ENCODE assay signal across 12 cellular contexts in the genomic region with DNA sequence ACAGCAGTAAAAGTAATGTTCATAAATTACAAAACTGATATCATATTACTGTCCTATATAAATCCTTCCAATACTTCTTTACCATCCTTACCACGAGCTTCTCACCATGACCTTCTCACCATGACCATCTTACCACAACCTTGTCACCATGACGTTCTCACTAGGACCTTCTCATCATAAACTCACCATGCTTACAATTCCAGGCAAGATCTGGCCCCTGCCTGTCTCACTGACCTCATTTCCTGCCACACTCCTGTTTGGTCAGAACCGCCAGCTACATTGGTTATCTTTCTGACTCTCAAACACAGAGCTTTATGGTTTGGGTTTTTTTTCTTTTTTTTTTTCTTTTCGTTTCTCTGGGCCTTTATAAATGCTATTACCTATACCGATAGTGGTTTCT.
DNase-seq lines count a peak whose midpoint lies in the region; ATAC-seq, FAIRE-seq and TF ChIP-seq lines count a peak whose summit lies in the region.
"Had no signal": no experiment of that assay in that cellular context is flagged by ENCODE, and none has a peak within 500 bp of the region (broad histone marks: within the 10 kb centered on the region; RNA-seq: fewer than 3 reads in every experiment).

No MANE protein-coding gene starts in this region.

- H3K27ac Mint-ChIP-seq in activated T-cell treated with anti-CD3 and anti-CD28 coated beads, Interleukin-2, amount 50 U/mL, for 72 hours = peak overlapping the region; percentile 76

- H4K20me1 ChIP-seq in IMR-90 (ENCODE audit: insufficient read depth, low read length) = no peaks in the 10 kb centered on the region

- no peak overlapping the region for H3K9ac ChIP-seq in IMR-90 (ENCODE audit: low read depth, low read length)

- H3K27ac ChIP-seq in IMR-90 (ENCODE audit: insufficient read depth, low read length) = no peak overlapping the region

- no TSS peak for BruUV-seq in IMR-90 (replicated peaks; lab: Mats Ljungman, UMichigan)

- H2AK5ac ChIP-seq in IMR-90 (ENCODE audit: low read depth, low read length) = no peak overlapping the region

- no peak overlapping the region for H2BK5ac ChIP-seq in IMR-90 (ENCODE audit: low read depth, low read length, poor library complexity, severe bottlenecking)

- no peaks in the 10 kb centered on the region for H3K36me3 ChIP-seq in IMR-90 (ENCODE audit: control insufficient read depth, insufficient read depth, low read length)

- H2BK20ac ChIP-seq in IMR-90 (ENCODE audit: low read depth, low read length) = no peak overlapping the region

- POLR2A ChIA-PET in IMR-90 (lab: Charles Lee; ENCODE audit: unreplicated experiment) = no interaction called here

- peaks cover 22 to 23% of the 10 kb centered on the region in 2 donors for H3K9me3 Mint-ChIP-seq in activated T-cell treated with anti-CD3 and anti-CD28 coated beads, Interleukin-2, amount 50 U/mL, for 72 hours

- peaks cover 29 to 73% of the 10 kb centered on the region in 2 donors for H3K36me3 Mint-ChIP-seq in activated T-cell treated with anti-CD3 and anti-CD28 coated beads, Interleukin-2, amount 50 U/mL, for 72 hours (ENCODE audit: insufficient read depth in 2 of 2)

- no peak overlapping the region for H3K56ac ChIP-seq in IMR-90 (ENCODE audit: extremely low read depth, insufficient read depth, low read length)

- TF ChIP-seq CTCF in IMR-90 (conservative IDR thresholded peaks at IDR 0.05; ENCODE audit: low read depth, low read length) = no peak

- H3K18ac ChIP-seq in IMR-90 (ENCODE audit: low read depth, low read length) = no peak overlapping the region

- no peak overlapping the region for H3K14ac ChIP-seq in IMR-90 (replicated peaks; ENCODE audit: low read depth, low read length)

- no peak for ATAC-seq in IMR-90 (ENCODE audit: low read depth)
- ATAC-seq in activated T-cell treated with anti-CD3 and anti-CD28 coated beads, Interleukin-2, amount 50 U/mL, for 72 hours (replicated peaks in 1 of 2) = peak; percentile 85 to 89
- peak; percentile 43 for ATAC-seq in left lobe of liver
- ATAC-seq in GM21717 (IDR thresholded peaks at IDR 0.05; ENCODE audit: unreplicated experiment) = no peak
- ATAC-seq: esophagus mucosa had no signal

- no peak overlapping the region for H2AFZ ChIP-seq in IMR-90 (replicated peaks; ENCODE audit: low read length, poor library complexity)

- H3K4me1 Mint-ChIP-seq in activated T-cell treated with anti-CD3 and anti-CD28 coated beads, Interleukin-2, amount 50 U/mL, for 72 hours (ENCODE audit: low read depth) = peaks cover 58% of the 10 kb centered on the region

- 57 to 100% methylated on average over 1 of the region's 5 CpGs for WGBS in IMR-90 (ENCODE audit: extremely low coverage in 2 of 2, insufficient read length in 1 of 2), 2 experiments

- H2BK120ac ChIP-seq in IMR-90 (ENCODE audit: low read depth, low read length) = no peak overlapping the region

- H2AK9ac ChIP-seq in IMR-90 (replicated peaks; ENCODE audit: low read depth, low read length, poor library complexity) = no peak overlapping the region

- no peak overlapping the region for H3K4ac ChIP-seq in IMR-90 (ENCODE audit: low read depth, low read length)

- no peak overlapping the region for H2BK15ac ChIP-seq in IMR-90 (ENCODE audit: low read depth, low read length)

- peak overlapping the region in 1 of 2 donors; percentile 25 for H3K4me3 Mint-ChIP-seq in activated T-cell treated with anti-CD3 and anti-CD28 coated beads, Interleukin-2, amount 50 U/mL, for 72 hours

- no peaks in the 10 kb centered on the region for H3K9me3 ChIP-seq in IMR-90 (ENCODE audit: control insufficient read depth, insufficient read depth, low read length)

- DNase-seq in DMS53 (lab: John Stamatoyannopoulos, UW) (peak; percentile 40), DMS53 treated with DMSO at 0.1 percent for 48 hours (lab: John Stamatoyannopoulos, UW; ENCODE audit: unreplicated experiment) (no peak), IMR-90 (peak; percentile 10), left lobe of liver (ENCODE audit: low spot score) (no peak), H54 (ENCODE audit: insufficient read length, low spot score) (no peak), KBM-7 (no peak)
- DNase-seq in activated T-cell treated with anti-CD3 and anti-CD28 coated beads, Interleukin-2, amount 50 U/mL, for 72 hours = peak; percentile 70 to 72
- DNase-seq: caudate nucleus, NCI-H1105 treated with DMSO at 0.1 percent for 48 hours, trophoblast cell had no signal

- H3K23ac ChIP-seq in IMR-90 (ENCODE audit: low read depth, low read length) = no peak overlapping the region

- H3K27me3 ChIP-seq in IMR-90 (ENCODE audit: control insufficient read depth, insufficient read depth, low read length) = no peaks in the 10 kb centered on the region

- no peaks in the 10 kb centered on the region for H3K4me1 ChIP-seq in IMR-90 (ENCODE audit: control insufficient read depth, insufficient read depth, low read length)

- H4K5ac ChIP-seq in IMR-90 (ENCODE audit: low read depth, low read length) = no peak overlapping the region

- CTCF ChIA-PET in IMR-90 (lab: Yijun Ruan, JAX) = no interaction called here

- no peak for FAIRE-seq in H54 (lab: Jason Lieb, UNC)

- no peak for TF ChIP-seq POLR2A in IMR-90 (IDR thresholded peaks at IDR 0.05; ENCODE audit: low read depth, low read length)
- TF ChIP-seq POLR2A in H54 (IDR thresholded peaks at IDR 0.05; ENCODE audit: low read depth, low read length) = no peak

- H4K8ac ChIP-seq in IMR-90 (ENCODE audit: low read depth in 2 of 2, low read length in 2 of 2) = no peak overlapping the region

- intact Hi-C loops in IMR-90 (cut with micrococcal nuclease) = no loop called here

- H3K27me3 Mint-ChIP-seq in activated T-cell treated with anti-CD3 and anti-CD28 coated beads, Interleukin-2, amount 50 U/mL, for 72 hours (ENCODE audit: low read depth) = no peaks in the 10 kb centered on the region

- in situ Hi-C loops in IMR-90 (cut with MboI; ENCODE audit: low sequenced_read_pairs) = no loop called here
- in situ Hi-C loops in KBM-7 (cut with MboI; ENCODE audit: low pct_unique_long_range_greater_than_20kb, low sequenced_read_pairs) = no loop called here

- H3K4me2 ChIP-seq in IMR-90 (ENCODE audit: low read depth, low read length) = no peak overlapping the region

- H4K91ac ChIP-seq in IMR-90 (ENCODE audit: insufficient read depth, low read depth, low read length) = no peak overlapping the region

- no peak overlapping the region for H3K4me3 ChIP-seq in IMR-90 (ENCODE audit: insufficient read depth, low read depth, low read length)

- no peaks in the 10 kb centered on the region for H3K9me1 ChIP-seq in IMR-90 (ENCODE audit: insufficient read depth, low read length)

- no peaks in the 10 kb centered on the region for H3K79me1 ChIP-seq in IMR-90 (ENCODE audit: low read depth in 1 of 2, low read length in 2 of 2)

- dilution Hi-C loops in IMR-90 (cut with HindIII; ENCODE audit: low sequenced_read_pairs, unreplicated experiment) = no loop called here

- TF ChIP-seq RAD21 in IMR-90 (IDR thresholded peaks at IDR 0.05; ENCODE audit: low read length) = no peak

TF ChIP-seq in IMR-90, 13 proteins besides CTCF, POLR2A, EP300 and RAD21:
- TF ChIP-seq, protein P1, sequence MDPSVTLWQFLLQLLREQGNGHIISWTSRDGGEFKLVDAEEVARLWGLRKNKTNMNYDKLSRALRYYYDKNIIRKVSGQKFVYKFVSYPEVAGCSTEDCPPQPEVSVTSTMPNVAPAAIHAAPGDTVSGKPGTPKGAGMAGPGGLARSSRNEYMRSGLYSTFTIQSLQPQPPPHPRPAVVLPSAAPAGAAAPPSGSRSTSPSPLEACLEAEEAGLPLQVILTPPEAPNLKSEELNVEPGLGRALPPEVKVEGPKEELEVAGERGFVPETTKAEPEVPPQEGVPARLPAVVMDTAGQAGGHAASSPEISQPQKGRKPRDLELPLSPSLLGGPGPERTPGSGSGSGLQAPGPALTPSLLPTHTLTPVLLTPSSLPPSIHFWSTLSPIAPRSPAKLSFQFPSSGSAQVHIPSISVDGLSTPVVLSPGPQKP (IDR thresholded peaks at IDR 0.05; ENCODE audit: borderline replicate concordance, low read depth, low read length) = no peak
- TF ChIP-seq CEBPB (IDR thresholded peaks at IDR 0.05; ENCODE audit: low read depth, low read length) (no peak), SMC3 (IDR thresholded peaks at IDR 0.05; ENCODE audit: low read depth, low read length) (no peak), RCOR1 (IDR thresholded peaks at IDR 0.05; ENCODE audit: insufficient replicate concordance, low read length) (no peak), FOS (IDR thresholded peaks at IDR 0.05; ENCODE audit: low read depth, low read length) (no peak), NFE2L2 (IDR thresholded peaks at IDR 0.05; ENCODE audit: low read depth, low read length) (no peak)
- TF ChIP-seq, protein P2, sequence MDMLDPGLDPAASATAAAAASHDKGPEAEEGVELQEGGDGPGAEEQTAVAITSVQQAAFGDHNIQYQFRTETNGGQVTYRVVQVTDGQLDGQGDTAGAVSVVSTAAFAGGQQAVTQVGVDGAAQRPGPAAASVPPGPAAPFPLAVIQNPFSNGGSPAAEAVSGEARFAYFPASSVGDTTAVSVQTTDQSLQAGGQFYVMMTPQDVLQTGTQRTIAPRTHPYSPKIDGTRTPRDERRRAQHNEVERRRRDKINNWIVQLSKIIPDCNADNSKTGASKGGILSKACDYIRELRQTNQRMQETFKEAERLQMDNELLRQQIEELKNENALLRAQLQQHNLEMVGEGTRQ (IDR thresholded peaks at IDR 0.05; ENCODE audit: low read depth, low read length) = no peak

Comparison
In these comparisons a context has a peak if more than half of its experiments do, and no peak if none do; other contexts are left out.
1. DNase-seq: peak in DMS53 (single experiment), IMR-90 (single experiment) and activated T-cell treated with anti-CD3 and anti-CD28 coated beads, Interleukin-2, amount 50 U/mL, for 72 hours (2 of 2); none in DMS53 treated with DMSO at 0.1 percent for 48 hours (single experiment), left lobe of liver (single experiment), H54 (single experiment) and KBM-7 (single experiment).
2. ATAC-seq: peak in activated T-cell treated with anti-CD3 and anti-CD28 coated beads, Interleukin-2, amount 50 U/mL, for 72 hours (2 of 2) and left lobe of liver (single experiment); none in IMR-90 (single experiment) and GM21717 (single experiment).